ENCODE assay signal across 30 cellular contexts in the genomic region with DNA sequence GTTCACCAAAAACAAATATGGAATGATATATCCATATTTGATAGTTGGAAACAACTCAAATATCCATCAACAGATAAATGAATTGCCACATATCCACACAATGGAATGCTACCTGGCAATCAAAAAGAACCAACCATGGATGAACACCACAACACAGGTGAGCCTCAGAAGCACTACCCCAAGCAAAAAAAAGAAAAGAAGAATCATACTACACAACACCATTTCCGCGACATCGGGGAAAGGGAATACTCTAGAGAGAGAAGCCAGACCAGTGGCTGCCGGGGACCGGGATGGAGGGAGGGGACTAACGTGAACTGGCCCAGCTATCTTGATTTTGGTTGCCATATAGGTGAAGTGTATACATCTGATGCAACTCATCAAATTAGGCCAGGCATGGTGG.
"Had no signal": no experiment of that assay in that cellular context is flagged by ENCODE, and none has a peak within 500 bp of the region (broad histone marks: within the 10 kb centered on the region; RNA-seq: fewer than 3 reads in every experiment).

No MANE protein-coding gene starts in this region.

- H3K4me1 Mint-ChIP-seq: immature natural killer cell; natural killer cell; stimulated activated naive CD8-positive, alpha-beta T cell treated with anti-CD3 and anti-CD28 coated beads, Interleukin-15, amount 100 ng/mL, for 72 hours had no signal

- H3K9me3 ChIP-seq: colonic mucosa, esophagus muscularis mucosa, heart right ventricle, neutrophil, pancreas, suprapubic skin, transverse colon, upper lobe of right lung, uterus had no signal

- H3K4me3 Mint-ChIP-seq: dendritic cell treated with granulocyte-macrophage colony-stimulating factor and Interleukin-4, amounts not matched to agents 40 ng/mL and 50 ng/mL, for 4 days; immature natural killer cell; memory B cell; natural killer cell; stimulated activated naive CD8-positive, alpha-beta T cell treated with anti-CD3 and anti-CD28 coated beads, Interleukin-15, amount 100 ng/mL, for 72 hours had no signal

- H3K36me3 Mint-ChIP-seq: immature natural killer cell, natural killer cell had no signal

- H3K27me3 Mint-ChIP-seq: dendritic cell treated with granulocyte-macrophage colony-stimulating factor and Interleukin-4, amounts not matched to agents 40 ng/mL and 50 ng/mL, for 4 days; memory B cell; stimulated activated naive CD8-positive, alpha-beta T cell treated with anti-CD3 and anti-CD28 coated beads, Interleukin-15, amount 100 ng/mL, for 72 hours had no signal

- H3K27ac Mint-ChIP-seq: dendritic cell treated with granulocyte-macrophage colony-stimulating factor and Interleukin-4, amounts not matched to agents 40 ng/mL and 50 ng/mL, for 4 days; immature natural killer cell; memory B cell; natural killer cell; stimulated activated naive CD8-positive, alpha-beta T cell treated with anti-CD3 and anti-CD28 coated beads, Interleukin-15, amount 100 ng/mL, for 72 hours had no signal

- DNase-seq: colonic mucosa; effector CD8-positive, alpha-beta T cell; foreskin melanocyte; glutamatergic neuron; heart right ventricle; hypothalamus; immature natural killer cell; islet precursor cell; kidney glomerular epithelial cell; left ventricle myocardium superior; natural killer cell; pancreas; retina; stimulated activated CD4-positive, alpha-beta T cell treated with anti-CD3 and anti-CD28 coated beads, Interleukin-12 subunit alpha, Interleukin-12 subunit beta, amount 100 ng/mL, for 4 hours; stimulated activated CD4-positive, alpha-beta T cell treated with anti-CD3 and anti-CD28 coated beads, Interleukin-1b, Interleukin-23, amount 100 ng/mL, for 48 hours; stimulated activated CD4-positive, alpha-beta T cell treated with anti-CD3 and anti-CD28 coated beads, Interleukin-4, amount 100 ng/mL, for 1 hour; stimulated activated CD8-positive, alpha-beta memory T cell treated with anti-CD3 and anti-CD28 coated beads, Interleukin-4, amount 100 ng/mL, for 48 hours; stimulated activated naive CD4-positive, alpha-beta T cell; stimulated activated naive CD8-positive, alpha-beta T cell treated with anti-CD3 and anti-CD28 coated beads, Interleukin-15, amount 100 ng/mL, for 72 hours; transverse colon; upper lobe of right lung; uterus had no signal

- H3K27ac ChIP-seq: colonic mucosa, esophagus muscularis mucosa, heart right ventricle, neutrophil, pancreas, suprapubic skin, transverse colon, upper lobe of right lung, uterus had no signal

- H3K9me3 Mint-ChIP-seq: dendritic cell treated with granulocyte-macrophage colony-stimulating factor and Interleukin-4, amounts not matched to agents 40 ng/mL and 50 ng/mL, for 4 days; immature natural killer cell; memory B cell; natural killer cell; stimulated activated naive CD8-positive, alpha-beta T cell treated with anti-CD3 and anti-CD28 coated beads, Interleukin-15, amount 100 ng/mL, for 72 hours had no signal

- ATAC-seq: heart right ventricle; left ventricle myocardium superior; natural killer cell; sciatic nerve; stimulated activated naive CD8-positive, alpha-beta T cell treated with anti-CD3 and anti-CD28 coated beads, Interleukin-15, amount 100 ng/mL, for 72 hours; upper lobe of right lung had no signal

- H3K36me3 ChIP-seq: colonic mucosa, esophagus muscularis mucosa, heart right ventricle, neutrophil, pancreas, suprapubic skin, transverse colon, upper lobe of right lung, uterus had no signal

- H3K4me3 ChIP-seq: colonic mucosa, esophagus muscularis mucosa, heart right ventricle, lung, pancreas, smooth muscle cell, suprapubic skin, transverse colon, upper lobe of right lung, uterus had no signal

- H3K27me3 ChIP-seq: colonic mucosa, esophagus muscularis mucosa, heart right ventricle, neutrophil, pancreas, suprapubic skin, transverse colon, upper lobe of right lung, uterus had no signal

- H3K4me1 ChIP-seq: colonic mucosa, esophagus muscularis mucosa, heart right ventricle, pancreas, suprapubic skin, transverse colon, upper lobe of right lung, uterus had no signal
